ENCODE assay signal across 8 cellular contexts in genomic region chr4:103075894-103076776, GRCh38. TPM values are rescaled to one million over a fixed set of nuclear protein-coding genes. Genes with fewer than 3 reads are reported as not detected.
DNase-seq lines count a peak whose midpoint lies in the region; ATAC-seq and TF ChIP-seq lines count a peak whose summit lies in the region.

SLC9B2 (minus strand) TSS chr4:103076761; CDS start chr4:103067550, 9,211 bp downstream.

- no peaks in the 10 kb centered on the region for H3K9me3 ChIP-seq in colonic mucosa

- TF ChIP-seq CTCF in colonic mucosa (IDR thresholded peaks at IDR 0.05) = no peak

- no peaks in the 10 kb centered on the region for H3K36me3 ChIP-seq in colonic mucosa

- DNase-seq in NCI-H2107 (lab: John Stamatoyannopoulos, UW) (peak; percentile 9), NCI-H2107 treated with DMSO at 0.1 percent for 48 hours (lab: John Stamatoyannopoulos, UW; ENCODE audit: unreplicated experiment) (no peak), NCI-H146 (lab: John Stamatoyannopoulos, UW) (peak; percentile 54), colonic mucosa (peak; percentile 52), left kidney (ENCODE audit: low read depth, low spot score) (peak; percentile 84)
- peak; percentile 72 for DNase-seq in activated CD4-positive, alpha-beta T cell treated with anti-CD3 and anti-CD28 coated beads for 48 hours
- peak; percentile 58 for DNase-seq in stimulated activated CD4-positive, alpha-beta T cell treated with anti-CD3 and anti-CD28 coated beads, Interleukin-1b, Interleukin-23, amount 100 ng/mL, for 48 hours

- peak within 1 kb of the TSS; percentile 72 for H3K27ac ChIP-seq in colonic mucosa

- H3K4me1 ChIP-seq in colonic mucosa = no peaks in the 10 kb centered on the region

- intact Hi-C loops in colonic mucosa (cut with DNase I) = no loop called here

- no peaks in the 10 kb centered on the region for H3K27me3 ChIP-seq in colonic mucosa

- peak within 1 kb of the TSS; percentile 58 to 89 for H3K9ac ChIP-seq in colonic mucosa (ENCODE audit: low read depth in 2 of 2, low read length in 2 of 2)

- ATAC-seq in HG02798 (IDR thresholded peaks at IDR 0.05; ENCODE audit: poor library complexity, unreplicated experiment) = peak; percentile 61

- H3K4me3 ChIP-seq in colonic mucosa = peak within 1 kb of the TSS; percentile 61

RNA-seq across cellular contexts. Expression of gene SLC9B2, which starts in this region (rescaled TPM):
- 1 to 10 TPM; 1.3 to 2.9 TPM for total RNA-seq in colonic mucosa
